Comparison of ENCODE assay signal across 2 cellular contexts in genomic region chr20:18088841-18089240, GRCh38. TPM values are rescaled to one million over a fixed set of nuclear protein-coding genes. Genes with fewer than 3 reads are reported as not detected.
"Had no signal": no experiment of that assay in that cellular context is flagged by ENCODE, and none has a peak within 500 bp of the region (broad histone marks: within the 10 kb centered on the region; RNA-seq: fewer than 3 reads in every experiment).

No MANE protein-coding gene starts in this region.

RNA-seq across cellular contexts. Expression of gene OVOL2, which starts 31.1 kb away (rescaled TPM):
- total RNA-seq: GM23248, HFFc6 had no signal
